In genomic region chr12:59657711-59658110, GRCh38 we compare ENCODE assay signal across 23 cellular contexts.
A peak's percentile ranks its signal among the peaks of the same experiment; 100 is the strongest.
DNase-seq lines count a peak whose midpoint lies in the region; ATAC-seq, FAIRE-seq and TF ChIP-seq lines count a peak whose summit lies in the region.
"Had no signal": no experiment of that assay in that cellular context is flagged by ENCODE, and none has a peak within 500 bp of the region (broad histone marks: within the 10 kb centered on the region; RNA-seq: fewer than 3 reads in every experiment).

No MANE protein-coding gene starts in this region.

- no peak overlapping the region for H3K4me2 ChIP-seq in mesendoderm (ENCODE audit: low read length)
- H3K4me2 ChIP-seq in neuronal stem cell (ENCODE audit: insufficient read depth, low read length, poor library complexity, severe bottlenecking) = no peak overlapping the region
- H3K4me2 ChIP-seq: A549; BLaER1 treated with 17β-estradiol and CSF1 and Interleukin-3, amounts not matched to agents 10 nM and 100 nM had no signal

- no peak overlapping the region for H4K91ac ChIP-seq in neuronal stem cell (ENCODE audit: low read depth, low read length, poor library complexity)

- ATAC-seq in Right ventricle myocardium inferior = no peak
- ATAC-seq: A549; CD8-positive, alpha-beta T cell had no signal

- H3K56ac ChIP-seq in mesendoderm (ENCODE audit: low read length) = no peak overlapping the region

- H3K27ac ChIP-seq in left ventricle myocardium inferior (replicated peaks) (peak overlapping the region; percentile 13), mesendoderm (ENCODE audit: low read depth, low read length) (no peak overlapping the region), neuronal stem cell (replicated peaks; ENCODE audit: low read length) (no peak overlapping the region)
- H3K27ac ChIP-seq: 22Rv1; A549; BLaER1 treated with 17β-estradiol and CSF1 and Interleukin-3, amounts not matched to agents 10 nM and 100 nM; C4-2B had no signal

- H3K9me3 ChIP-seq in left ventricle myocardium inferior (replicated peaks) = no peaks in the 10 kb centered on the region
- H3K9me3 ChIP-seq in neuronal stem cell (replicated peaks in 1 of 2; ENCODE audit: control insufficient read depth in 2 of 2, insufficient read depth in 1 of 2, low read depth in 1 of 2, low read length in 2 of 2) = no peaks in the 10 kb centered on the region
- H3K9me3 ChIP-seq: A549; BLaER1 treated with 17β-estradiol and CSF1 and Interleukin-3, amounts not matched to agents 10 nM and 100 nM; Caco-2 had no signal

- H3K79me1 ChIP-seq in mesendoderm (ENCODE audit: low read length) = no peaks in the 10 kb centered on the region
- no peaks in the 10 kb centered on the region for H3K79me1 ChIP-seq in neuronal stem cell (ENCODE audit: low read depth, low read length)

- no peaks in the 10 kb centered on the region for H3K9me3 Mint-ChIP-seq in immature natural killer cell
- H3K9me3 Mint-ChIP-seq: CD4-positive, alpha-beta T cell; CD8-positive, alpha-beta T cell had no signal

- no peak overlapping the region for H3K18ac ChIP-seq in mesendoderm (ENCODE audit: low read length)
- H3K18ac ChIP-seq in neuronal stem cell (ENCODE audit: low read length) = no peak overlapping the region

- H3K4me1 Mint-ChIP-seq in immature natural killer cell = peaks cover 9 to 53% of the 10 kb centered on the region in 2 donors

- no peaks in the 10 kb centered on the region for H3K27me3 ChIP-seq in left ventricle myocardium inferior (ENCODE audit: low read depth)
- H3K27me3 ChIP-seq in bronchial epithelial cell (ENCODE audit: control insufficient read depth, insufficient read depth, low read length) = no peaks in the 10 kb centered on the region
- H3K27me3 ChIP-seq in mesendoderm (ENCODE audit: insufficient read depth, low read length, poor library complexity) = no peaks in the 10 kb centered on the region
- H3K27me3 ChIP-seq in neuronal stem cell (ENCODE audit: control insufficient read depth in 3 of 3, insufficient read depth in 3 of 3, low read depth in 1 of 3, low read length in 3 of 3) = no peaks in the 10 kb centered on the region
- H3K27me3 ChIP-seq: BLaER1 treated with 17β-estradiol and CSF1 and Interleukin-3, amounts not matched to agents 10 nM and 100 nM had no signal

- H2BK15ac ChIP-seq in mesendoderm (replicated peaks; ENCODE audit: low read depth) = peak overlapping the region; percentile 36
- no peak overlapping the region for H2BK15ac ChIP-seq in neuronal stem cell (ENCODE audit: low read length)

- H2AK5ac ChIP-seq in mesendoderm (ENCODE audit: low read length) (no peak overlapping the region), neuronal stem cell (ENCODE audit: low read depth, low read length) (no peak overlapping the region)

- H3K4me3 ChIP-seq in left ventricle myocardium inferior (no peak overlapping the region), bronchial epithelial cell (ENCODE audit: low read depth, low read length) (no peak overlapping the region), mesendoderm (ENCODE audit: low read length) (no peak overlapping the region), neuronal stem cell (ENCODE audit: low read length in 2 of 2) (no peak overlapping the region)
- H3K4me3 ChIP-seq: A549; BLaER1 treated with 17β-estradiol and CSF1 and Interleukin-3, amounts not matched to agents 10 nM and 100 nM had no signal

- no peak overlapping the region for H3K23ac ChIP-seq in mesendoderm (ENCODE audit: low read length)
- H3K23ac ChIP-seq in neuronal stem cell (ENCODE audit: low read depth, low read length, poor library complexity) = no peak overlapping the region

- peaks cover 0 to 5% (median 3%) of the 10 kb centered on the region in 3 donors for H3K36me3 Mint-ChIP-seq in immature natural killer cell

- no peak overlapping the region for H4K5ac ChIP-seq in mesendoderm (ENCODE audit: low read length)

- no peak overlapping the region for H3K14ac ChIP-seq in neuronal stem cell (ENCODE audit: low read length)

- H2AFZ ChIP-seq in neuronal stem cell (ENCODE audit: low read length) = no peak overlapping the region

- H3K4ac ChIP-seq in mesendoderm (ENCODE audit: low read depth, low read length) = no peak overlapping the region
- H3K4ac ChIP-seq in neuronal stem cell (ENCODE audit: low read length) = no peak overlapping the region

- no CpG with 5 or more reads among the region's 1 CpG for WGBS in mesendoderm (ENCODE audit: extremely low coverage, insufficient coverage, low lambda C conversion rate)
- no CpG with 5 or more reads among the region's 1 CpG for WGBS in neuronal stem cell (ENCODE audit: extremely low coverage in 2 of 2, insufficient read length in 2 of 2, insufficient replicate concordance in 1 of 2), 2 donors

- H3K36me3 ChIP-seq in left ventricle myocardium inferior = peaks cover 3% of the 10 kb centered on the region
- H3K36me3 ChIP-seq in bronchial epithelial cell (ENCODE audit: control insufficient read depth, insufficient read depth, low read length) = no peaks in the 10 kb centered on the region
- no peaks in the 10 kb centered on the region for H3K36me3 ChIP-seq in mesendoderm (ENCODE audit: control insufficient read depth, insufficient read depth, low read length)
- no peaks in the 10 kb centered on the region for H3K36me3 ChIP-seq in neuronal stem cell (replicated peaks in 1 of 2; ENCODE audit: control insufficient read depth in 2 of 2, insufficient read depth in 2 of 2, low read length in 2 of 2)

- no peak overlapping the region for H3K27ac Mint-ChIP-seq in immature natural killer cell
- H3K27ac Mint-ChIP-seq: B cell; CD4-positive, alpha-beta T cell; CD8-positive, alpha-beta T cell had no signal

- no peak overlapping the region for H2BK5ac ChIP-seq in mesendoderm (ENCODE audit: low read length)
- H2BK5ac ChIP-seq in neuronal stem cell (ENCODE audit: low read length) = no peak overlapping the region

- H3K4me3 Mint-ChIP-seq in immature natural killer cell = no peak overlapping the region
- H3K4me3 Mint-ChIP-seq: B cell; CD4-positive, alpha-beta T cell; CD8-positive, alpha-beta T cell had no signal

- H4K8ac ChIP-seq in mesendoderm (ENCODE audit: low read depth, low read length) = no peak overlapping the region
- H4K8ac ChIP-seq in neuronal stem cell (ENCODE audit: low read depth, low read length) = no peak overlapping the region

- intact Hi-C loops in left ventricle myocardium inferior (cut with micrococcal nuclease) (no loop called here), Right ventricle myocardium inferior (cut with DNase I) (no loop called here)

- no peak for DNase-seq in left ventricle myocardium inferior
- no peak for DNase-seq in Right ventricle myocardium inferior (ENCODE audit: missing footprints)
- DNase-seq in bronchial epithelial cell (ENCODE audit: low read depth) = peak; percentile 69
- DNase-seq in iris pigment epithelial cell (ENCODE audit: low read depth) = peak; percentile 6
- DNase-seq in mesendoderm = no peak
- no peak for DNase-seq in NCI-H146 (lab: John Stamatoyannopoulos, UW)
- DNase-seq in immature natural killer cell = no peak
- DNase-seq in neuronal stem cell (ENCODE audit: low spot score) = no peak
- DNase-seq: AML-193; Caco-2; Calu3; CD4-positive, alpha-beta T cell; CD8-positive, alpha-beta T cell; DMS79 treated with DMSO at 0.1 percent for 48 hours; GF-D8 had no signal

- peaks cover 35% of the 10 kb centered on the region for H3K4me1 ChIP-seq in left ventricle myocardium inferior
- H3K4me1 ChIP-seq in mesendoderm (ENCODE audit: control insufficient read depth, low read depth, low read length) = no peaks in the 10 kb centered on the region
- no peaks in the 10 kb centered on the region for H3K4me1 ChIP-seq in neuronal stem cell (ENCODE audit: control insufficient read depth in 2 of 2, insufficient read depth in 1 of 2, low read depth in 1 of 2, low read length in 2 of 2)
- H3K4me1 ChIP-seq: A549, Caco-2 had no signal

- no peaks in the 10 kb centered on the region for H3K79me2 ChIP-seq in mesendoderm (ENCODE audit: control insufficient read depth, insufficient read depth, low read length)

- H2BK12ac ChIP-seq in neuronal stem cell (ENCODE audit: low read length) = no peak overlapping the region

- no peak for FAIRE-seq in bronchial epithelial cell (lab: Jason Lieb, UNC)
- FAIRE-seq: A549, D721Med, G401.6, GM12891 had no signal

- H3K27me3 Mint-ChIP-seq in immature natural killer cell (ENCODE audit: low read depth in 3 of 3) = no peaks in the 10 kb centered on the region
- H3K27me3 Mint-ChIP-seq: B cell; CD4-positive, alpha-beta T cell had no signal

- H2BK120ac ChIP-seq in mesendoderm (ENCODE audit: low read depth, low read length) (no peak overlapping the region), neuronal stem cell (ENCODE audit: low read depth, low read length) (no peak overlapping the region)

- TF ChIP-seq CTCF in left ventricle myocardium inferior (IDR thresholded peaks at IDR 0.05; ENCODE audit: borderline replicate concordance) (no peak), bronchial epithelial cell (IDR thresholded peaks at IDR 0.05; ENCODE audit: insufficient read depth, low read length, severe bottlenecking) (no peak)

- no peak overlapping the region for H3K9ac ChIP-seq in mesendoderm (ENCODE audit: low read length)
- H3K9ac ChIP-seq in neuronal stem cell (ENCODE audit: low read depth, low read length, poor library complexity) = no peak overlapping the region
- H3K9ac ChIP-seq: BLaER1 treated with 17β-estradiol and CSF1 and Interleukin-3, amounts not matched to agents 10 nM and 100 nM had no signal

Comparison
In these comparisons a context has a peak if more than half of its experiments do, and no peak if none do; other contexts are left out.
1. DNase-seq: peak in bronchial epithelial cell (single experiment) and iris pigment epithelial cell (single experiment); none in left ventricle myocardium inferior (single experiment), Right ventricle myocardium inferior (single experiment), mesendoderm (single experiment), NCI-H146 (single experiment), immature natural killer cell (0 of 3) and neuronal stem cell (single experiment).